ENCODE assay signal across 14 cellular contexts in the genomic region with DNA sequence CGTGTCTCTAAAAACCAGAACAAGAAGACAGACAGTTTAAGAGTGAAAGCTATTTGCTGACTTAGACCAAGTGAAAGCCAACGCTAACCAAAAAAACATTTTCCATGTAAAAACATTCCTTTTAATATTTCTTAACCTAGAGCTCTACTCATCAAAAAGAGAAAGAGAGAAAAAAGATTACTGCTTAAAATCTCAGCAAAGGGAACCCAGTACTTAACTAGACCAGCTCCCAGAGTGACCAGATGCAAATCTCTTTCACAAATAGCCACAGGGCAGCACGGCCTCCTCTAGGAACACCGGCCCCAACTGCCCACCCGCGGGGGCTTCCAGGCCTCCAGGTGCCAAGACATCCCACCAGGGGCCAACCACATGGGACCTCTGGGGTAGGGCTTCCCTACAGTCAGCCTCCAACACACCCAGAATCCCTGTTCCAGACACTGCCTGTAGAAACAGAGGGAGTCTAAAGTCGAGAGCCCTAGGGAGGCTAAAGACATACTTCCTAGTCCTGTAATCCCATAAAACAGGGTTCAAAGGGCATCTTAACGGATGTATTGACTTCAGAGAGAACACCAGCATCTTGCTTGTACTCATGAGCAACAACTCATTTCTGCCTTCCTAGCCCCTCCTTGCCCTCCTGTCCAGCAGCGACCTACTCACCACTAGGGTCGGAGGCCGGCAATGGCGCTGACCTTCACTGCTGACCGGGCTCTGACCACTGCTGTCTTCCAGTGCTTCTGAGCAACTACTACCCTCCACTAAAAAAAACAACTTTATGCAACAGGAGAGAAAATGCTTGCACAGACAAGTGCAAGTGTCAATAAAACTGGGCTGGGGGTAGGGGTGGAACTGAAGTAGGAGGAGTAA. TPM values are rescaled to one million over a fixed set of nuclear protein-coding genes. Genes with fewer than 3 reads are reported as not detected.
DNase-seq lines count a peak whose midpoint lies in the region; ATAC-seq, FAIRE-seq and TF ChIP-seq lines count a peak whose summit lies in the region.
"Had no signal": no experiment of that assay in that cellular context is flagged by ENCODE, and none has a peak within 500 bp of the region (broad histone marks: within the 10 kb centered on the region; RNA-seq: fewer than 3 reads in every experiment).

No MANE protein-coding gene starts in this region.

- no peaks in the 10 kb centered on the region for H3K9me3 ChIP-seq in BE2C
- no peaks in the 10 kb centered on the region for H3K9me3 ChIP-seq in left ventricle myocardium inferior (replicated peaks)
- H3K9me3 ChIP-seq in parathyroid adenoma (ENCODE audit: control insufficient read depth, low read length), result no peaks in the 10 kb centered on the region
- no peaks in the 10 kb centered on the region for H3K9me3 ChIP-seq in gastroesophageal sphincter
- H3K9me3 ChIP-seq: esophagus squamous epithelium had no signal

- TF ChIP-seq CTCF in BE2C (IDR thresholded peaks at IDR 0.05; ENCODE audit: low read depth, low read length) (no peak), WTC11 (IDR thresholded peaks at IDR 0.05) (no peak), left ventricle myocardium inferior (IDR thresholded peaks at IDR 0.05; ENCODE audit: borderline replicate concordance) (no peak), parathyroid adenoma (IDR thresholded peaks at IDR 0.05) (no peak), gastroesophageal sphincter (IDR thresholded peaks at IDR 0.05) (no peak)

- H3K27ac Mint-ChIP-seq in WTC11, result no peak overlapping the region; the same call in 1 of the 2 replicates
- H3K27ac Mint-ChIP-seq: activated CD4-positive, alpha-beta memory T cell treated with anti-CD3 and anti-CD28 coated beads for 36 hours had no signal

- H2AFZ ChIP-seq in parathyroid adenoma, result no peak overlapping the region

- peak; percentile 36 for DNase-seq in BE2C
- DNase-seq in WTC11 (ENCODE audit: low spot score), result no peak
- DNase-seq in left ventricle myocardium inferior, result no peak
- DNase-seq in GM12891 (ENCODE audit: insufficient read length, low spot score), result no peak
- DNase-seq in NCI-H1694 (lab: John Stamatoyannopoulos, UW), result no peak
- DNase-seq: activated CD4-positive, alpha-beta memory T cell treated with anti-CD3 and anti-CD28 coated beads for 36 hours; esophagus squamous epithelium; NCI-H345 had no signal

- H3K27me3 ChIP-seq in BE2C (no peaks in the 10 kb centered on the region), left ventricle myocardium inferior (ENCODE audit: low read depth) (no peaks in the 10 kb centered on the region), parathyroid adenoma (ENCODE audit: control insufficient read depth, insufficient read depth, low read length) (no peaks in the 10 kb centered on the region), gastroesophageal sphincter (no peaks in the 10 kb centered on the region)
- H3K27me3 ChIP-seq: esophagus squamous epithelium had no signal

- H3K4me3 ChIP-seq in BE2C (ENCODE audit: low read depth, low read length), result peak overlapping the region; percentile 2; the same call in 1 of the 2 replicates
- H3K4me3 ChIP-seq in left ventricle myocardium inferior, result peak overlapping the region; percentile 20
- H3K4me3 ChIP-seq in parathyroid adenoma (ENCODE audit: low read depth, low read length), result peak overlapping the region; percentile 7
- no peak overlapping the region for H3K4me3 ChIP-seq in gastroesophageal sphincter
- H3K4me3 ChIP-seq: esophagus squamous epithelium had no signal

- peak overlapping the region; percentile 65 for H3K27ac ChIP-seq in left ventricle myocardium inferior (replicated peaks)
- H3K27ac ChIP-seq in parathyroid adenoma, result peak overlapping the region; percentile 20
- peak overlapping the region in 2 of 4 donors; percentile 48 to 49 for H3K27ac ChIP-seq in gastroesophageal sphincter

- H3K27me3 Mint-ChIP-seq in WTC11 (ENCODE audit: low read depth), result no peaks in the 10 kb centered on the region
- H3K27me3 Mint-ChIP-seq: activated CD4-positive, alpha-beta memory T cell treated with anti-CD3 and anti-CD28 coated beads for 36 hours had no signal

- CTCF ChIA-PET in WTC11 (lab: Charles Lee), result interaction anchor here (1.8 to 2.2 kb wide), 2 partner anchors 10 to 99 kb away, joined by 3 to 10 read pairs; no protein-coding TSS in a partner anchor

- H3K79me2 ChIP-seq in parathyroid adenoma, result peaks cover 69% of the 10 kb centered on the region

- intact Hi-C loops in left ventricle myocardium inferior (cut with micrococcal nuclease), result no loop called here

- ATAC-seq in WTC11, result no peak
- ATAC-seq in gastroesophageal sphincter, result no peak
- ATAC-seq in HG02588 (IDR thresholded peaks at IDR 0.05; ENCODE audit: unreplicated experiment), result no peak

- H3K4me3 Mint-ChIP-seq in WTC11, result no peak overlapping the region
- H3K4me3 Mint-ChIP-seq: activated CD4-positive, alpha-beta memory T cell treated with anti-CD3 and anti-CD28 coated beads for 36 hours; neural crest cell had no signal

- POLR2A ChIA-PET in WTC11 (lab: Charles Lee), result no interaction called here

- TF ChIP-seq POLR2A in gastroesophageal sphincter (IDR thresholded peaks at IDR 0.05) (no peak), GM12891 (IDR thresholded peaks at IDR 0.05; ENCODE audit: low read depth, low read length) (no peak)

- no peak for FAIRE-seq in GM12891 (lab: Jason Lieb, UNC)
- FAIRE-seq: bronchial epithelial cell, RCC 7860 had no signal

- H3K9me3 Mint-ChIP-seq in WTC11, result no peaks in the 10 kb centered on the region
- H3K9me3 Mint-ChIP-seq: activated CD4-positive, alpha-beta memory T cell treated with anti-CD3 and anti-CD28 coated beads for 36 hours; neural crest cell had no signal

- TF ChIP-seq EP300 in gastroesophageal sphincter (IDR thresholded peaks at IDR 0.05), result no peak

- H3K4me1 ChIP-seq in BE2C, result peaks cover 82% of the 10 kb centered on the region
- H3K4me1 ChIP-seq in left ventricle myocardium inferior, result peaks cover 88% of the 10 kb centered on the region
- H3K4me1 ChIP-seq in parathyroid adenoma, result peaks cover 26% of the 10 kb centered on the region
- peaks cover 3 to 84% (median 13%) of the 10 kb centered on the region in 3 donors for H3K4me1 ChIP-seq in gastroesophageal sphincter

- H3K9ac ChIP-seq in parathyroid adenoma, result no peak overlapping the region

- H3K4me1 Mint-ChIP-seq in WTC11, result peaks cover 24% of the 10 kb centered on the region

- H3K4me2 ChIP-seq in parathyroid adenoma (ENCODE audit: low read length), result peak overlapping the region; percentile 33

- H3K36me3 ChIP-seq in BE2C (no peaks in the 10 kb centered on the region; the same call in 1 of the 2 replicates), left ventricle myocardium inferior (no peaks in the 10 kb centered on the region), parathyroid adenoma (ENCODE audit: control insufficient read depth, insufficient read depth, low read length) (no peaks in the 10 kb centered on the region), gastroesophageal sphincter (peaks cover 0 to 5% of the 10 kb centered on the region in 2 donors)

- H3K36me3 Mint-ChIP-seq in WTC11, result no peaks in the 10 kb centered on the region; the same call in 1 of the 2 replicates

- WGBS in gastroesophageal sphincter (ENCODE audit: low coverage in 1 of 2), 2 donors, result 39 to 74% methylated on average over 2 to 4 of the region's 13 CpGs

TF ChIP-seq in WTC11, 78 proteins besides CTCF, POLR2A, EP300 and RAD21:
- TF ChIP-seq PRRX2 (CRISPR knock-in tag; IDR thresholded peaks at IDR 0.05) (no peak), GABPB1 (CRISPR knock-in tag; IDR thresholded peaks at IDR 0.05) (0 out of 2 replicates have a peak, but pooled peaks have one; percentile 22), MYBL2 (CRISPR knock-in tag; IDR thresholded peaks at IDR 0.05) (no peak), ZNF423 (CRISPR knock-in tag; IDR thresholded peaks at IDR 0.05) (peak; percentile 69)

TF ChIP-seq in GM12891, 5 proteins besides CTCF, POLR2A, EP300 and RAD21:
- TF ChIP-seq PAX5 (IDR thresholded peaks at IDR 0.05; ENCODE audit: insufficient read depth, low read length, severe bottlenecking), result no peak
- TF ChIP-seq POU2F2 (IDR thresholded peaks at IDR 0.05; ENCODE audit: low read depth, low read length), result no peak
- TF ChIP-seq TAF1 (IDR thresholded peaks at IDR 0.05; ENCODE audit: low read depth, low read length), result no peak
- TF ChIP-seq POLR2AphosphoS5 (IDR thresholded peaks at IDR 0.05; ENCODE audit: low read depth, low read length), result no peak
- no peak for TF ChIP-seq SPI1 (IDR thresholded peaks at IDR 0.05; ENCODE audit: low read depth, low read length)

RNA-seq across cellular contexts. Expression of a gene that starts 21.3 kb away (rescaled TPM):
- polyA plus RNA-seq in BE2C (2012; ENCODE audit: insufficient read depth, insufficient read length, low read depth), result 25.0 TPM
- total RNA-seq in WTC11 (2021) (30.6 to 33.8 TPM (median 30.9 TPM) in 3 replicates), left ventricle myocardium inferior (15.9 TPM), gastroesophageal sphincter (10 to 100 TPM; 15.5 to 24.9 (median 19.9) TPM)
- 1.5 TPM for polyA plus RNA-seq in GM12891 (2012; ENCODE audit: low read depth, missing spikeins)

Comparison
In these comparisons a context has a peak if more than half of its experiments do, and no peak if none do; other contexts are left out.
1. H3K4me3 ChIP-seq: peak in BE2C (single experiment), left ventricle myocardium inferior (single experiment) and parathyroid adenoma (single experiment); none in gastroesophageal sphincter (0 of 2).